In the genomic region with DNA sequence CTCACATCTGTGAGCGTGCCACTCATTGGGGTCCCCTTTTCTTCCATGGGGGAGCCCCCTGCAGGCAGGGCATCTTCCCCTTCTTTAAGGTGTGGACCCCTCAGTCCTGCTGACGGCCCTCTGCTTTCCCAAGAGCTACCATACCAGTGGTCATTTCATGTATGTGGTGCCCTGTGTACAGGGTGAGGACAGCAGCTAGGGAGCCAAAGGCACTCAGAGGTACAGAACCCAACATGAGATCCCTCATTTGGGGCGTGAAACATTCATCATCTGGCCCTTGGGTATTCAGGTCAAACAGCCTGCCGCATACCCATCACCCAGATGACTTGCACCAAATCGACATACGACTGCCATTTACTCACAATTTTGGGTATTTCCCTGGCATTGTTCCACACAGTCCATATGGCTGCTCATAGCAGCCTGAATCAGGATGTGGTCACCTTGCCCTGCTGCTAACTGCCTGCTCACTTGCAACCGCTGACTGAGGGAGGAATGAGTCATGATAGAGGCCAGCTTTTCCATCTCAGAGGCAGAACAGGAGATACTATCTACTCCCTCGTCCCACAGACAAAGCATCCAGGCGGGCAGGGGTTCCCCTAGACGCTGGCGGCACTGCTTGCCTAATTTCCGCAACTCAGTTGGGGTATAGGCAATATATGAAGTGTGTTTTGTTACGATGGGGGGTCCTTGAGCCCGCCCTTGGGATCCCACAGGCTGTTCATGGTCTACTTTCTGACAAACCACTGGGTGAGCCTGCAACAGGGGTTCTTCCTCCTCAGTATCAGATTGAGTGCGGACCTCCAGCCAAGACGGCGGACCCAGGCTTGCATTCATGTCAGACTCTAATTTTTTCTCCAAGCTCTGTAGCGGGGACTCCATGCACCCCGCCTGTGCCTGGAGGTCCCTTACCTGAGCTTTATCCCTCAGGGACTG, we compare ENCODE assay signal across 8 cellular contexts.
DNase-seq lines count a peak whose midpoint lies in the region; ATAC-seq and TF ChIP-seq lines count a peak whose summit lies in the region.

No MANE protein-coding gene starts in this region.

- no peak overlapping the region for H3K4me3 ChIP-seq in breast epithelium
- H3K4me3 ChIP-seq in fibroblast of villous mesenchyme (ENCODE audit: low read depth, low read length): no peak overlapping the region
- H3K4me3 ChIP-seq in sigmoid colon: no peak overlapping the region

- DNase-seq in MCF 10A (ENCODE audit: unreplicated experiment): peak; percentile 93
- no peak for DNase-seq in breast epithelium (ENCODE audit: low spot score in 2 of 2)
- DNase-seq in RKO (ENCODE audit: low spot score): peak; percentile 95
- peak; percentile 64 for DNase-seq in fibroblast of villous mesenchyme (ENCODE audit: low read depth)
- no peak for DNase-seq in NCI-H526 (lab: John Stamatoyannopoulos, UW)
- no peak for DNase-seq in sigmoid colon
- no peak for DNase-seq in retina

- no peak overlapping the region for H3K4me3 Mint-ChIP-seq in MCF 10A (ENCODE audit: unreplicated experiment)

- POLR2A ChIA-PET in MCF 10A (lab: Yijun Ruan, JAX): interaction anchor here (0.6 kb wide), 1 partner anchor 27 kb away, joined by 4 read pairs; no protein-coding TSS in a partner anchor

- H3K9me3 Mint-ChIP-seq in MCF 10A (ENCODE audit: unreplicated experiment): no peaks in the 10 kb centered on the region

- no peak for TF ChIP-seq EP300 in sigmoid colon (IDR thresholded peaks at IDR 0.05)

- intact Hi-C loops in MCF 10A (cut with micrococcal nuclease) (no loop called here), breast epithelium (cut with DNase I; ENCODE audit: low total_unique reads) (no loop called here), sigmoid colon (cut with DNase I) (no loop called here)

- TF ChIP-seq CTCF in MCF 10A (IDR thresholded peaks at IDR 0.05; ENCODE audit: unreplicated experiment) (no peak), breast epithelium (IDR thresholded peaks at IDR 0.05) (no peak), fibroblast of villous mesenchyme (IDR thresholded peaks at IDR 0.05; ENCODE audit: insufficient read depth, low read depth, low read length) (no peak), sigmoid colon (IDR thresholded peaks at IDR 0.05) (no peak)

- CTCF ChIA-PET in MCF 10A (lab: Yijun Ruan, JAX): interaction anchor here (0.5 kb wide), 1 partner anchor 12 kb away, joined by 3 read pairs; no protein-coding TSS in a partner anchor

- H3K27ac ChIP-seq in breast epithelium (no peak overlapping the region), sigmoid colon (no peak overlapping the region)

- H3K27me3 ChIP-seq in breast epithelium (no peaks in the 10 kb centered on the region), sigmoid colon (no peaks in the 10 kb centered on the region)

- no peaks in the 10 kb centered on the region for H3K27me3 Mint-ChIP-seq in MCF 10A (ENCODE audit: insufficient read depth, unreplicated experiment)

- H3K27ac Mint-ChIP-seq in MCF 10A (ENCODE audit: low read depth, unreplicated experiment): no peak overlapping the region

- H3K36me3 ChIP-seq in breast epithelium (no peaks in the 10 kb centered on the region), sigmoid colon (no peaks in the 10 kb centered on the region)

- H3K4me1 ChIP-seq in breast epithelium (no peaks in the 10 kb centered on the region), sigmoid colon (no peaks in the 10 kb centered on the region)

- BruUV-seq in MCF 10A (replicated peaks; lab: Mats Ljungman, UMichigan): no TSS peak

- peaks cover 7% of the 10 kb centered on the region for H3K4me1 Mint-ChIP-seq in MCF 10A (ENCODE audit: insufficient read depth, unreplicated experiment)

- no peaks in the 10 kb centered on the region for H3K36me3 Mint-ChIP-seq in MCF 10A (ENCODE audit: insufficient read depth, unreplicated experiment)

- WGBS in sigmoid colon, 2 donors: 90 to 93% methylated on average over 19 of the region's 19 CpGs

- TF ChIP-seq POLR2A in breast epithelium (IDR thresholded peaks at IDR 0.05): no peak
- no peak for TF ChIP-seq POLR2A in sigmoid colon (IDR thresholded peaks at IDR 0.05)

- ATAC-seq in HG02981 (IDR thresholded peaks at IDR 0.05; ENCODE audit: unreplicated experiment): peak; percentile 76

- H3K9me3 ChIP-seq in breast epithelium (peaks cover 0 to 11% of the 10 kb centered on the region in 2 donors), sigmoid colon (peaks cover 0 to 3% (median 0%) of the 10 kb centered on the region in 4 donors)

Comparison
In these comparisons a context has a peak if more than half of its experiments do, and no peak if none do; other contexts are left out.
1. DNase-seq: peak in MCF 10A (single experiment), RKO (single experiment) and fibroblast of villous mesenchyme (single experiment); none in breast epithelium (0 of 2), NCI-H526 (0 of 2), sigmoid colon (single experiment) and retina (single experiment).